Comparison of ENCODE assay signal across 10 cellular contexts in the genomic region with DNA sequence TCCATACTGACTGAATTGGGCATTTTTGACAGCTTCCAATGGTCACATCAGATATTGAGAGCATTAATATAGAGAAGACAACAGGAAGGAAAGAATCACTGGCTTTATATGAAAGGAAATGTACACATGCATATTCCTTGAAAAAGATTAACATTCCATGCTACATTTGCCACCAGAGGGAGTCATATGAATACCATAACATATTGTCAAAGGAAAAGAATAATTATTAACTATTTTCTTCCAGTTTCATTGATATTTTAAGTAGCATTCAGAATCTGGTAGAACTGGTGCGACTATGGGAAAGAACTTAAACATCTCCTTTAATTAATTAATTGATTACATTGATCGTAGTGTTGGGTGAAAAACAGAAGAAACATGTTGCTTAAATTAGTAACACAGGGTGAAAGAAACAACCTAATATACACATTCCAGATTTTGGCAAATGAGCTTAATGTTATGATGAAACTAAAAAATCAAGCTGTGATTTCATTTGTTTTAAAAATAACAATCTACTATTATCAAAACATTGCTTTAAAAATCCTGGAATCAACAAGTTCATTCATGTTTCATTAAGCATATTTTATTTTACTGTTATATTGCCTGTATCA.
DNase-seq lines count a peak whose midpoint lies in the region; ATAC-seq, FAIRE-seq and TF ChIP-seq lines count a peak whose summit lies in the region.
"Had no signal": no experiment of that assay in that cellular context is flagged by ENCODE, and none has a peak within 500 bp of the region (broad histone marks: within the 10 kb centered on the region; RNA-seq: fewer than 3 reads in every experiment).

No MANE protein-coding gene starts in this region.

- no peak overlapping the region for H3K4me3 Mint-ChIP-seq in brain
- H3K4me3 Mint-ChIP-seq: activated CD8-positive, alpha-beta T cell treated with anti-CD3 and anti-CD28 coated beads, Interleukin-2, amount 10 ng/mL, durations not matched to agents 7 days and 5 days had no signal

- no peak for ATAC-seq in sciatic nerve
- ATAC-seq: activated CD8-positive, alpha-beta T cell treated with anti-CD3 and anti-CD28 coated beads, Interleukin-2, amount 10 ng/mL, durations not matched to agents 7 days and 5 days; left lobe of liver had no signal

- WGBS in mesenchymal stem cell: no CpG with 5 or more reads among the region's 2 CpGs

- no peaks in the 10 kb centered on the region for H3K79me1 ChIP-seq in mesenchymal stem cell (replicated peaks; ENCODE audit: low read length, poor library complexity, severe bottlenecking)

- peaks cover 5% of the 10 kb centered on the region for H3K4me1 Mint-ChIP-seq in brain

- H2BK15ac ChIP-seq in mesenchymal stem cell (ENCODE audit: low read depth, poor library complexity, severe bottlenecking): no peak overlapping the region

- no peak overlapping the region for H2BK12ac ChIP-seq in mesenchymal stem cell (ENCODE audit: low read length in 2 of 2)

- H3K9me3 ChIP-seq in mesenchymal stem cell (ENCODE audit: control insufficient read depth, low read length) (no peaks in the 10 kb centered on the region), vagina (no peaks in the 10 kb centered on the region)

- peak; percentile 68 for TF ChIP-seq CTCF in LNCaP clone FGC (IDR thresholded peaks at IDR 0.05; ENCODE audit: control insufficient read depth, extremely low read depth, insufficient read depth)
- peak; percentile 76 to 88 for TF ChIP-seq CTCF in brain (conservative IDR thresholded peaks at IDR 0.05)
- no peak for TF ChIP-seq CTCF in vagina (IDR thresholded peaks at IDR 0.05)

- H3K4ac ChIP-seq in mesenchymal stem cell (ENCODE audit: low read depth in 1 of 2, low read length in 2 of 2): no peak overlapping the region

- H3K36me3 ChIP-seq in mesenchymal stem cell (ENCODE audit: control insufficient read depth in 1 of 2, insufficient read depth in 2 of 2, low read depth in 1 of 2, low read length in 2 of 2) (no peaks in the 10 kb centered on the region), vagina (no peaks in the 10 kb centered on the region)

- no peak overlapping the region for H2AFZ ChIP-seq in mesenchymal stem cell (ENCODE audit: low read depth, low read length)

- H3K4me2 ChIP-seq in mesenchymal stem cell (ENCODE audit: low read length, poor library complexity, severe bottlenecking): no peak overlapping the region

- H3K4me3 ChIP-seq in LNCaP clone FGC (ENCODE audit: low read depth, low read length) (no peak overlapping the region), mesenchymal stem cell (ENCODE audit: insufficient read depth in 1 of 2, low read depth in 1 of 2, low read length in 2 of 2) (no peak overlapping the region), vagina (no peak overlapping the region)

- FAIRE-seq in GM19239 (lab: Jason Lieb, UNC): no peak

- no peak overlapping the region for H4K91ac ChIP-seq in mesenchymal stem cell (ENCODE audit: low read length)

- no peak overlapping the region for H3K18ac ChIP-seq in mesenchymal stem cell (ENCODE audit: low read depth in 1 of 2, low read length in 2 of 2)

- no peak overlapping the region for H2AK5ac ChIP-seq in mesenchymal stem cell (ENCODE audit: low read length, severe bottlenecking)

- no peak overlapping the region for H3K14ac ChIP-seq in mesenchymal stem cell (ENCODE audit: low read length in 2 of 2)

- H2BK120ac ChIP-seq in mesenchymal stem cell (ENCODE audit: low read depth, low read length): no peak overlapping the region

- no peak overlapping the region for H3K9ac ChIP-seq in mesenchymal stem cell (ENCODE audit: low read length)

- H4K8ac ChIP-seq in mesenchymal stem cell (ENCODE audit: low read length): no peak overlapping the region

- intact Hi-C loops in vagina (cut with DNase I) (no loop called here), sciatic nerve (cut with DNase I) (no loop called here)

- no peaks in the 10 kb centered on the region for H3K36me3 Mint-ChIP-seq in brain

- no peak overlapping the region for H2BK5ac ChIP-seq in mesenchymal stem cell (ENCODE audit: low read depth, low read length, poor library complexity, severe bottlenecking)

- H3K4me1 ChIP-seq in mesenchymal stem cell (ENCODE audit: control insufficient read depth, insufficient read depth, low read depth, low read length) (no peaks in the 10 kb centered on the region), vagina (no peaks in the 10 kb centered on the region)

- H3K27me3 ChIP-seq in mesenchymal stem cell (ENCODE audit: control insufficient read depth in 1 of 2, insufficient read depth in 1 of 2, low read length in 2 of 2): no peaks in the 10 kb centered on the region
- H3K27me3 ChIP-seq in vagina: no peaks in the 10 kb centered on the region

- no peak overlapping the region for H3K23ac ChIP-seq in mesenchymal stem cell (ENCODE audit: low read length in 2 of 2)

- peaks cover 5 to 21% (median 14%) of the 10 kb centered on the region in 5 experiments for H3K9me3 Mint-ChIP-seq in brain

- peak overlapping the region in 2 of 5 experiments; percentile 27 to 65 for H3K27ac Mint-ChIP-seq in brain
- H3K27ac Mint-ChIP-seq: activated CD8-positive, alpha-beta T cell treated with anti-CD3 and anti-CD28 coated beads, Interleukin-2, amount 10 ng/mL, durations not matched to agents 7 days and 5 days had no signal

- TF ChIP-seq POLR2A in vagina (IDR thresholded peaks at IDR 0.05): no peak

- no peaks in the 10 kb centered on the region for H3K27me3 Mint-ChIP-seq in brain

- DNase-seq in DMS114 treated with DMSO at 0.1 percent for 48 hours (lab: John Stamatoyannopoulos, UW; ENCODE audit: unreplicated experiment) (peak; percentile 6), LNCaP clone FGC (ENCODE audit: low read depth) (peak; percentile 27), mesenchymal stem cell (peak; percentile 27), vagina (ENCODE audit: extremely low spot score in 2 of 2) (no peak), sciatic nerve (ENCODE audit: low spot score) (no peak), KG1 (lab: John Stamatoyannopoulos, UW) (no peak), GM19239 (ENCODE audit: insufficient read length, low spot score) (no peak)
- DNase-seq: activated CD8-positive, alpha-beta T cell treated with anti-CD3 and anti-CD28 coated beads, Interleukin-2, amount 10 ng/mL, durations not matched to agents 7 days and 5 days had no signal

- H3K27ac ChIP-seq in mesenchymal stem cell (ENCODE audit: low read length, poor library complexity, severe bottlenecking) (no peak overlapping the region), vagina (no peak overlapping the region)

Comparison
In these comparisons a context has a peak if more than half of its experiments do, and no peak if none do; other contexts are left out.
1. DNase-seq: peak in DMS114 treated with DMSO at 0.1 percent for 48 hours (single experiment), LNCaP clone FGC (single experiment) and mesenchymal stem cell (single experiment); none in vagina (0 of 2), sciatic nerve (single experiment), KG1 (single experiment) and GM19239 (single experiment).
2. CTCF ChIP-seq: peak in LNCaP clone FGC (single experiment) and brain (2 of 2); none in vagina (0 of 3).